In genomic region chr3:171399842-171400241, GRCh38 we compare ENCODE assay signal across 17 cellular contexts.
DNase-seq lines count a peak whose midpoint lies in the region; ATAC-seq and TF ChIP-seq lines count a peak whose summit lies in the region.
"Had no signal": no experiment of that assay in that cellular context is flagged by ENCODE, and none has a peak within 500 bp of the region (broad histone marks: within the 10 kb centered on the region; RNA-seq: fewer than 3 reads in every experiment).

No MANE protein-coding gene starts in this region.

- no peaks in the 10 kb centered on the region for H3K27me3 ChIP-seq in right atrium auricular region
- no peaks in the 10 kb centered on the region for H3K27me3 ChIP-seq in heart right ventricle

- intact Hi-C loops in Right ventricle myocardium inferior (cut with DNase I): loop anchor here (5.0 kb wide), 2 partner anchors 57 to 73 kb away; no protein-coding TSS in a partner anchor
- intact Hi-C loops in heart right ventricle (cut with DNase I): loop anchor here in 2 of 10 donors (5.0 to 10.0 kb wide), 2 partner anchors 57 to 215 kb away; no protein-coding TSS in a partner anchor

- no peak for DNase-seq in Right ventricle myocardium inferior (ENCODE audit: missing footprints)
- DNase-seq in right atrium auricular region (ENCODE audit: low spot score): no peak
- peak in 1 of 2 donors; percentile 38 for DNase-seq in heart right ventricle
- DNase-seq in myocyte (ENCODE audit: low read depth): peak; percentile 22
- DNase-seq in DMS153 treated with DMSO at 0.1 percent for 48 hours (lab: John Stamatoyannopoulos, UW; ENCODE audit: unreplicated experiment): no peak
- no peak for DNase-seq in stimulated activated CD4-positive, alpha-beta T cell treated with anti-CD3 and anti-CD28 coated beads, Interleukin-2, amount 100 ng/mL, for 24 hours
- DNase-seq in globus pallidus (ENCODE audit: low spot score): no peak
- DNase-seq: CD8-positive, alpha-beta T cell; COR-L47; DMS153; DND-41; GDM1; GM23248; H9 had no signal

- ATAC-seq in Right ventricle myocardium inferior: peak; percentile 71
- peak in 6 of 8 donors; percentile 59 to 81 (median 62) for ATAC-seq in heart right ventricle
- ATAC-seq in HG03439 (IDR thresholded peaks at IDR 0.05; ENCODE audit: unreplicated experiment): no peak
- ATAC-seq: CD8-positive, alpha-beta T cell; HepG2 had no signal

- no peaks in the 10 kb centered on the region for H3K9me3 ChIP-seq in right atrium auricular region
- H3K9me3 ChIP-seq in heart right ventricle: no peaks in the 10 kb centered on the region

- H3K27ac ChIP-seq in right atrium auricular region (no peak overlapping the region), heart right ventricle (no peak overlapping the region)
- H3K27ac ChIP-seq: 22Rv1, GM23248 had no signal

- TF ChIP-seq CTCF in right atrium auricular region (IDR thresholded peaks at IDR 0.05): no peak
- no peak for TF ChIP-seq CTCF in heart right ventricle (IDR thresholded peaks at IDR 0.05)

- no peaks in the 10 kb centered on the region for H3K36me3 ChIP-seq in right atrium auricular region
- no peaks in the 10 kb centered on the region for H3K36me3 ChIP-seq in heart right ventricle

- WGBS in heart right ventricle, 2 donors: 40 to 55% methylated on average over 2 of the region's 2 CpGs

- H3K4me1 ChIP-seq in right atrium auricular region (peaks cover 0 to 36% of the 10 kb centered on the region in 2 donors), heart right ventricle (peaks cover 0 to 87% (median 44%) of the 10 kb centered on the region in 9 donors)

- H3K4me3 ChIP-seq in right atrium auricular region (no peak overlapping the region), heart right ventricle (no peak overlapping the region)
- H3K4me3 ChIP-seq: GM23248 had no signal
